19 cellular contexts compared by ENCODE assay signal in genomic region chr2:77666251-77666980, GRCh38.
A peak's percentile ranks its signal among the peaks of the same experiment; 100 is the strongest.
DNase-seq lines count a peak whose midpoint lies in the region; ATAC-seq and TF ChIP-seq lines count a peak whose summit lies in the region.
"Had no signal": no experiment of that assay in that cellular context is flagged by ENCODE, and none has a peak within 500 bp of the region (broad histone marks: within the 10 kb centered on the region; RNA-seq: fewer than 3 reads in every experiment).

No MANE protein-coding gene starts in this region.

- POLR2A ChIA-PET in HEK293 (lab: Yijun Ruan, JAX), result no interaction called here

- H3K27ac Mint-ChIP-seq in neural crest cell (ENCODE audit: unreplicated experiment), result peak overlapping the region; percentile 45
- H3K27ac Mint-ChIP-seq in activated CD4-positive, alpha-beta T cell treated with anti-CD3 and anti-CD28 coated beads, Interleukin-2, amount 10 ng/mL, durations not matched to agents 24 days and 14 days, result no peak overlapping the region
- H3K27ac Mint-ChIP-seq in activated naive CD4-positive, alpha-beta T cell treated with anti-CD3 and anti-CD28 coated beads, Interleukin-2, amount 10 ng/mL, durations not matched to agents 7 days and 5 days, result no peak overlapping the region
- H3K27ac Mint-ChIP-seq in stimulated activated naive B cell treated with anti-CD40 and anti-IgM and Interleukin-4, amounts not matched to agents 10 μg/mL and 1 μg/mL and 100 μg/mL, for 72 hours, result no peak overlapping the region
- H3K27ac Mint-ChIP-seq: CD14-positive monocyte; CD8-positive, alpha-beta T cell; HFFc6; IgD-negative memory B cell had no signal

- H3K27me3 ChIP-seq in OCI-LY1 (ENCODE audit: insufficient read depth, low read length), result no peaks in the 10 kb centered on the region

- no peaks in the 10 kb centered on the region for H3K27me3 Mint-ChIP-seq in neural crest cell (ENCODE audit: low read depth)
- H3K27me3 Mint-ChIP-seq in activated CD4-positive, alpha-beta T cell treated with anti-CD3 and anti-CD28 coated beads, Interleukin-2, amount 10 ng/mL, durations not matched to agents 24 days and 14 days, result no peaks in the 10 kb centered on the region
- no peaks in the 10 kb centered on the region for H3K27me3 Mint-ChIP-seq in activated naive CD4-positive, alpha-beta T cell treated with anti-CD3 and anti-CD28 coated beads, Interleukin-2, amount 10 ng/mL, durations not matched to agents 7 days and 5 days
- H3K27me3 Mint-ChIP-seq in stimulated activated naive B cell treated with anti-CD40 and anti-IgM and Interleukin-4, amounts not matched to agents 10 μg/mL and 1 μg/mL and 100 μg/mL, for 72 hours, result no peaks in the 10 kb centered on the region
- H3K27me3 Mint-ChIP-seq: IgD-negative memory B cell had no signal

- no peaks in the 10 kb centered on the region for H3K36me3 Mint-ChIP-seq in neural crest cell (ENCODE audit: low read depth)
- H3K36me3 Mint-ChIP-seq in activated CD4-positive, alpha-beta T cell treated with anti-CD3 and anti-CD28 coated beads, Interleukin-2, amount 10 ng/mL, durations not matched to agents 24 days and 14 days (ENCODE audit: low read depth), result no peaks in the 10 kb centered on the region
- no peaks in the 10 kb centered on the region for H3K36me3 Mint-ChIP-seq in activated naive CD4-positive, alpha-beta T cell treated with anti-CD3 and anti-CD28 coated beads, Interleukin-2, amount 10 ng/mL, durations not matched to agents 7 days and 5 days
- H3K36me3 Mint-ChIP-seq in stimulated activated naive B cell treated with anti-CD40 and anti-IgM and Interleukin-4, amounts not matched to agents 10 μg/mL and 1 μg/mL and 100 μg/mL, for 72 hours, result no peaks in the 10 kb centered on the region
- H3K36me3 Mint-ChIP-seq: CD14-positive monocyte; CD8-positive, alpha-beta T cell; IgD-negative memory B cell had no signal

- H3K36me3 ChIP-seq in HEK293 (ENCODE audit: control insufficient read depth in 2 of 2, insufficient read depth in 1 of 2, low read length in 2 of 2) (no peaks in the 10 kb centered on the region), OCI-LY1 (ENCODE audit: insufficient read depth, low read length) (no peaks in the 10 kb centered on the region)
- H3K36me3 ChIP-seq: HAP-1 had no signal

- TF ChIP-seq CTCF in HEK293 (tag by site-specific recombination; IDR thresholded peaks at IDR 0.05) (no peak), OCI-LY1 (IDR thresholded peaks at IDR 0.05; ENCODE audit: low read length) (no peak), neural crest cell (conservative IDR thresholded peaks at IDR 0.05) (no peak)

- H3F3A ChIP-seq in OCI-LY1 (ENCODE audit: insufficient read depth, low read length), result no peaks in the 10 kb centered on the region

- H3K4me1 ChIP-seq in HEK293 (ENCODE audit: control insufficient read depth, insufficient read depth, low read length), result no peaks in the 10 kb centered on the region
- H3K4me1 ChIP-seq in OCI-LY1 (ENCODE audit: insufficient read depth, low read length, severe bottlenecking), result peaks cover 9% of the 10 kb centered on the region
- H3K4me1 ChIP-seq: Caco-2, HAP-1 had no signal

- CTCF ChIA-PET in HEK293 (lab: Yijun Ruan, JAX), result no interaction called here
- CTCF ChIA-PET in activated naive CD4-positive, alpha-beta T cell treated with anti-CD3 and anti-CD28 coated beads, Interleukin-2, amount 10 ng/mL, durations not matched to agents 7 days and 5 days (lab: Charles Lee), result no interaction called here

- peaks cover 4% of the 10 kb centered on the region for H3K4me1 Mint-ChIP-seq in neural crest cell
- no peaks in the 10 kb centered on the region for H3K4me1 Mint-ChIP-seq in activated CD4-positive, alpha-beta T cell treated with anti-CD3 and anti-CD28 coated beads, Interleukin-2, amount 10 ng/mL, durations not matched to agents 24 days and 14 days
- no peaks in the 10 kb centered on the region for H3K4me1 Mint-ChIP-seq in activated naive CD4-positive, alpha-beta T cell treated with anti-CD3 and anti-CD28 coated beads, Interleukin-2, amount 10 ng/mL, durations not matched to agents 7 days and 5 days
- no peaks in the 10 kb centered on the region for H3K4me1 Mint-ChIP-seq in stimulated activated naive B cell treated with anti-CD40 and anti-IgM and Interleukin-4, amounts not matched to agents 10 μg/mL and 1 μg/mL and 100 μg/mL, for 72 hours
- H3K4me1 Mint-ChIP-seq: CD14-positive monocyte, IgD-negative memory B cell had no signal

- H3K4me2 ChIP-seq in OCI-LY1 (ENCODE audit: low read length), result no peak overlapping the region
- H3K4me2 ChIP-seq: KMS-11 had no signal

- H3K4me3 ChIP-seq in HEK293 (ENCODE audit: low read depth, low read length), result no peak overlapping the region
- no peak overlapping the region for H3K4me3 ChIP-seq in OCI-LY1 (ENCODE audit: low read depth, low read length, poor library complexity, severe bottlenecking)
- H3K4me3 ChIP-seq: HAP-1 had no signal

- DNase-seq in Caki2 (ENCODE audit: low read depth) (peak; percentile 8), neural crest cell (ENCODE audit: low read depth, low spot score) (no peak)
- no peak for DNase-seq in activated CD4-positive, alpha-beta T cell treated with anti-CD3 and anti-CD28 coated beads, Interleukin-2, amount 10 ng/mL, durations not matched to agents 24 days and 14 days
- DNase-seq in activated naive CD4-positive, alpha-beta T cell treated with anti-CD3 and anti-CD28 coated beads, Interleukin-2, amount 10 ng/mL, durations not matched to agents 7 days and 5 days, result no peak
- DNase-seq in stimulated activated naive B cell treated with anti-CD40 and anti-IgM and Interleukin-4, amounts not matched to agents 10 μg/mL and 1 μg/mL and 100 μg/mL, for 72 hours, result no peak
- DNase-seq: Caco-2; CD8-positive, alpha-beta T cell; DMS 273 treated with DMSO at 0.1 percent for 48 hours; DMS79 treated with DMSO at 0.1 percent for 48 hours; GDM1; GOT3; HFFc6 had no signal

- in situ Hi-C loops in Caki2 (cut with HindIII; ENCODE audit: low pct_unique_long_range_greater_than_20kb, low sequenced_read_pairs), result no loop called here

- intact Hi-C loops in activated CD4-positive, alpha-beta T cell treated with anti-CD3 and anti-CD28 coated beads, Interleukin-2, amount 10 ng/mL, durations not matched to agents 24 days and 14 days (cut with micrococcal nuclease), result no loop called here

- H3K27ac ChIP-seq in HEK293 (ENCODE audit: extremely low read depth, low read depth, low read length) (no peak overlapping the region), OCI-LY1 (ENCODE audit: low read depth, low read length, poor library complexity, severe bottlenecking) (peak overlapping the region; percentile 12)
- H3K27ac ChIP-seq: KMS-11 had no signal

- ATAC-seq in GM21717 (IDR thresholded peaks at IDR 0.05; ENCODE audit: unreplicated experiment), result no peak
- no peak for ATAC-seq in stimulated activated naive B cell treated with anti-CD40 and anti-IgM and Interleukin-4, amounts not matched to agents 10 μg/mL and 1 μg/mL and 100 μg/mL, for 72 hours (replicated peaks)
- ATAC-seq: CD8-positive, alpha-beta T cell had no signal

- no peaks in the 10 kb centered on the region for H4K20me1 ChIP-seq in OCI-LY1 (ENCODE audit: insufficient read depth, low read length)

- no peak overlapping the region for H2AFZ ChIP-seq in OCI-LY1 (ENCODE audit: low read length)

- no peak overlapping the region for H3K4me3 Mint-ChIP-seq in neural crest cell
- H3K4me3 Mint-ChIP-seq in activated CD4-positive, alpha-beta T cell treated with anti-CD3 and anti-CD28 coated beads, Interleukin-2, amount 10 ng/mL, durations not matched to agents 24 days and 14 days, result no peak overlapping the region
- no peak overlapping the region for H3K4me3 Mint-ChIP-seq in activated naive CD4-positive, alpha-beta T cell treated with anti-CD3 and anti-CD28 coated beads, Interleukin-2, amount 10 ng/mL, durations not matched to agents 7 days and 5 days
- no peak overlapping the region for H3K4me3 Mint-ChIP-seq in stimulated activated naive B cell treated with anti-CD40 and anti-IgM and Interleukin-4, amounts not matched to agents 10 μg/mL and 1 μg/mL and 100 μg/mL, for 72 hours
- H3K4me3 Mint-ChIP-seq: CD14-positive monocyte; CD8-positive, alpha-beta T cell; HFFc6; IgD-negative memory B cell had no signal

- H3K9me3 ChIP-seq in HEK293 (ENCODE audit: control insufficient read depth, insufficient read depth, low read depth, low read length) (no peaks in the 10 kb centered on the region), OCI-LY1 (ENCODE audit: low read length) (no peaks in the 10 kb centered on the region)
- H3K9me3 ChIP-seq: Caco-2, HAP-1 had no signal

- H3K79me2 ChIP-seq in OCI-LY1 (ENCODE audit: insufficient read depth, low read length), result no peaks in the 10 kb centered on the region

- no peaks in the 10 kb centered on the region for H3K9me2 ChIP-seq in OCI-LY1 (ENCODE audit: low read depth, low read length)

- H3K9ac ChIP-seq in OCI-LY1 (ENCODE audit: low read length), result no peak overlapping the region
- H3K9ac ChIP-seq: KMS-11 had no signal

- no peaks in the 10 kb centered on the region for H3K9me3 Mint-ChIP-seq in neural crest cell
- no peaks in the 10 kb centered on the region for H3K9me3 Mint-ChIP-seq in activated CD4-positive, alpha-beta T cell treated with anti-CD3 and anti-CD28 coated beads, Interleukin-2, amount 10 ng/mL, durations not matched to agents 24 days and 14 days
- H3K9me3 Mint-ChIP-seq in activated naive CD4-positive, alpha-beta T cell treated with anti-CD3 and anti-CD28 coated beads, Interleukin-2, amount 10 ng/mL, durations not matched to agents 7 days and 5 days, result peaks cover 7% of the 10 kb centered on the region
- H3K9me3 Mint-ChIP-seq in stimulated activated naive B cell treated with anti-CD40 and anti-IgM and Interleukin-4, amounts not matched to agents 10 μg/mL and 1 μg/mL and 100 μg/mL, for 72 hours, result peaks cover 0 to 2% of the 10 kb centered on the region in 2 donors
- H3K9me3 Mint-ChIP-seq: HFFc6 had no signal

TF ChIP-seq in HEK293, 187 proteins besides CTCF, POLR2A, EP300 and RAD21:
- peak; percentile 29; the same call in 1 of the 2 replicates for TF ChIP-seq ZNF585B (tag by site-specific recombination; IDR thresholded peaks at IDR 0.05)
- TF ChIP-seq, protein P1, sequence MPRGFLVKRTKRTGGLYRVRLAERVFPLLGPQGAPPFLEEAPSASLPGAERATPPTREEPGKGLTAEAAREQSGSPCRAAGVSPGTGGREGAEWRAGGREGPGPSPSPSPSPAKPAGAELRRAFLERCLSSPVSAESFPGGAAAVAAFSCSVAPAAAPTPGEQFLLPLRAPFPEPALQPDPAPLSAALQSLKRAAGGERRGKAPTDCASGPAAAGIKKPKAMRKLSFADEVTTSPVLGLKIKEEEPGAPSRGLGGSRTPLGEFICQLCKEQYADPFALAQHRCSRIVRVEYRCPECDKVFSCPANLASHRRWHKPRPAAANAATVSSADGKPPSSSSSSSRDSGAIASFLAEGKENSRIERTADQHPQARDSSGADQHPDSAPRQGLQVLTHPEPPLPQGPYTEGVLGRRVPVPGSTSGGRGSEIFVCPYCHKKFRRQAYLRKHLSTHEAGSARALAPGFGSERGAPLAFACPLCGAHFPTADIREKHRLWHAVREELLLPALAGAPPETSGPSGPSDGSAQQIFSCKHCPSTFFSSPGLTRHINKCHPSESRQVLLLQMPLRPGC (tag by site-specific recombination; IDR thresholded peaks at IDR 0.05), result no peak
